Comparison of ENCODE assay signal across 9 cellular contexts in the genomic region with DNA sequence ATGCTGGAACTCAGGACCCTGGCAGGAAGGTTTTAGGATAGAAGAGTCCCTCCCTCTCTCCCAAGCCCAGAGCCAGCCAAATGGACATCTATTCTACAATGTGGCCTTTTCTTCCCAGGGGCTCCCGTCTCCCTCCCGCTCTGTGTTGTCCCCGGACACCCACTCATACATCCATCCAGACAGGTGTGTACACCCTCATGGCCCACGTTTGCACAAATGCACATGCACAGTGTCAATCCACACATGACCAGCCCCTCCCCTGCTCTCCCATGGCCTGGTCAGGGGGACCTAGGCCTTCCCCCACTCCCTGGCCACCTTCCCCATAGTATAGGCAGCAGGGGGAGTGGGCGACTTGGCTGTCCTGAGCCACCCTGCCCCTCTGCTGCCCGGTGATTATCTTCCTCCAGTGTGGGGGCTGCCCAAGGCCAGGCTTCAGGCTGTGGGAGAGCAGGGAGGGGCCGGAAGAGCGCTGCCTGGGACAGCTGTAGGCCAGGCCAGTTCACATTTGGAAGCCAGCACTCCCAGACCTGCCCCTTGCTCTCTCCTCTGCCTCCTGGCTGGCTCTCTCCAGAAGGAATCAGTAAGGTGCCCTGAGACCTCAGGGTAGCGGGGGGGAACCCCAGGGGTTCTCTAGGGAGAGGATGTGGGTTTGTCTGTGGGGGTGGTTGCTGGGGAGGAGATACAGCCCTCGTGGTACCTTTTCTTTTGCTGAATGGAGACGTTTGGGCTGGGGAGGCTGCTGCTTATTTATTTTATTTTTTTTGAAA. TPM values are rescaled to one million over a fixed set of nuclear protein-coding genes. Genes with fewer than 3 reads are reported as not detected.
A peak's percentile ranks its signal among the peaks of the same experiment; 100 is the strongest.
DNase-seq lines count a peak whose midpoint lies in the region; ATAC-seq and TF ChIP-seq lines count a peak whose summit lies in the region.
"Had no signal": no experiment of that assay in that cellular context is flagged by ENCODE, and none has a peak within 500 bp of the region (broad histone marks: within the 10 kb centered on the region; RNA-seq: fewer than 3 reads in every experiment).

No MANE protein-coding gene starts in this region.

- peak; percentile 46 for ATAC-seq in GM21737 (IDR thresholded peaks at IDR 0.05; ENCODE audit: unreplicated experiment)
- peak; percentile 89 for ATAC-seq in T-helper 17 cell
- no peak for ATAC-seq in gastrocnemius medialis

- H3K4me1 Mint-ChIP-seq in T-helper 17 cell (peaks cover 56% of the 10 kb centered on the region), HFFc6 (ENCODE audit: low read depth) (peaks cover 8% of the 10 kb centered on the region)

- no peak for TF ChIP-seq POLR2A in testis (IDR thresholded peaks at IDR 0.05)
- TF ChIP-seq POLR2A in gastrocnemius medialis (IDR thresholded peaks at IDR 0.05), result no peak

- DNase-seq in CD1c-positive myeloid dendritic cell (ENCODE audit: extremely low spot score) (peak; percentile 43), T-helper 17 cell (peak; percentile 64 to 77 (median 68)), testis (peak; percentile 71), HFFc6 (no peak), gastrocnemius medialis (no peak), 8988T (no peak)
- peak; percentile 79 for DNase-seq in effector CD4-positive, alpha-beta T cell

- H3K27ac Mint-ChIP-seq in T-helper 17 cell (peak overlapping the region; percentile 98), HFFc6 (no peak overlapping the region)

- in situ Hi-C loops in gastrocnemius medialis (cut with MboI; ENCODE audit: low sequenced_read_pairs in 4 of 4), result no loop called here

- intact Hi-C loops in testis (cut with DNase I; ENCODE audit: low total_unique reads) (no loop called here), gastrocnemius medialis (cut with DNase I; ENCODE audit: low total_unique reads) (no loop called here)

- H3K4me3 ChIP-seq in testis (peak overlapping the region in 1 of 2 donors; percentile 33), gastrocnemius medialis (no peak overlapping the region)

- H3K27me3 ChIP-seq in testis (no peaks in the 10 kb centered on the region), gastrocnemius medialis (no peaks in the 10 kb centered on the region)

- no peaks in the 10 kb centered on the region for H3K9me3 Mint-ChIP-seq in HFFc6

- H3K4me3 Mint-ChIP-seq in T-helper 17 cell (peak overlapping the region; percentile 97), HFFc6 (no peak overlapping the region)

- H3K36me3 Mint-ChIP-seq in T-helper 17 cell (ENCODE audit: low read depth), result peaks cover 2% of the 10 kb centered on the region
- no peaks in the 10 kb centered on the region for H3K36me3 Mint-ChIP-seq in HFFc6 (ENCODE audit: low read depth)

- no peaks in the 10 kb centered on the region for H3K9me3 ChIP-seq in T-helper 17 cell (ENCODE audit: control insufficient read depth, low read length, poor library complexity, severe bottlenecking)
- H3K9me3 ChIP-seq in testis, result no peaks in the 10 kb centered on the region
- H3K9me3 ChIP-seq in gastrocnemius medialis, result no peaks in the 10 kb centered on the region

- no peak for TF ChIP-seq CTCF in testis (IDR thresholded peaks at IDR 0.05)
- TF ChIP-seq CTCF in HFFc6 (IDR thresholded peaks at IDR 0.05), result no peak
- no peak for TF ChIP-seq CTCF in gastrocnemius medialis (IDR thresholded peaks at IDR 0.05 in 4 of 5, conservative IDR thresholded peaks at IDR 0.05 in 1 of 5)

- H3K27ac ChIP-seq in testis, result peak overlapping the region; percentile 60 to 87
- H3K27ac ChIP-seq in gastrocnemius medialis, result no peak overlapping the region

- H3K4me1 ChIP-seq in testis (peaks cover 92% of the 10 kb centered on the region), gastrocnemius medialis (no peaks in the 10 kb centered on the region)

- WGBS in testis, 2 donors, result 39 to 61% methylated on average over 8 to 11 of the region's 11 CpGs

- H3K36me3 ChIP-seq in testis (ENCODE audit: low read depth, missing control alignments) (no peaks in the 10 kb centered on the region), gastrocnemius medialis (no peaks in the 10 kb centered on the region)

- H3K27me3 Mint-ChIP-seq in T-helper 17 cell (no peaks in the 10 kb centered on the region), HFFc6 (ENCODE audit: insufficient read depth) (peaks cover 38% of the 10 kb centered on the region)

RNA-seq across cellular contexts. Expression of gene PTPN7, which starts 4.1 kb away (rescaled TPM):
- total RNA-seq in T-helper 17 cell, result 100 to 1,000 TPM in 1 of 2 donors, 10 to 100 TPM in 1; 97.5 to 101 TPM
- total RNA-seq in testis, result 100 to 1,000 TPM in 1 of 2 donors, 10 to 100 TPM in 1; 84.1 to 119 TPM
- polyA plus RNA-seq in testis (ENCODE audit: insufficient read depth, low read depth, low replicate concordance), result 43.0 TPM
- not detected for total RNA-seq in HFFc6 (2021; fragmentation: NEBNext Ultra II Directional; extraction: Animal tissue kit (Norgen Biotek cat#: 25700))
- under 1 TPM; 0.19 to 0.76 (median 0.49) TPM for total RNA-seq in gastrocnemius medialis
- total RNA-seq: SK-MEL-5 had no signal

RNA-seq across cellular contexts. Expression of gene ARL8A, which starts 19.9 kb away (rescaled TPM):
- total RNA-seq in T-helper 17 cell (10 to 100 TPM; 71.9 to 76.4 TPM), testis (10 to 100 TPM; 63.9 to 80.8 TPM), gastrocnemius medialis (10 to 100 TPM; 28.2 to 53.5 (median 49.8) TPM)
- 46.9 TPM for polyA plus RNA-seq in testis (ENCODE audit: insufficient read depth, low read depth, low replicate concordance)
- 10 to 100 TPM; 44.6 to 60.7 (median 48.6) TPM for total RNA-seq in HFFc6 (2021; fragmentation: NEBNext Ultra II Directional; extraction: Animal tissue kit (Norgen Biotek cat#: 25700))

RNA-seq across cellular contexts. Expression of gene LGR6, which starts 29.1 kb away (rescaled TPM):
- under 1 TPM; 0.13 to 0.25 TPM for total RNA-seq in T-helper 17 cell
- 1 to 10 TPM; 8.1 to 8.3 TPM for total RNA-seq in testis
- 18.4 TPM for polyA plus RNA-seq in testis (ENCODE audit: insufficient read depth, low read depth, low replicate concordance)
- total RNA-seq in HFFc6 (2021; fragmentation: NEBNext Ultra II Directional; extraction: Animal tissue kit (Norgen Biotek cat#: 25700)), result not detected
- under 1 TPM in 1 of 4 donors, not detected in 3; 0.15 TPM for total RNA-seq in gastrocnemius medialis
- total RNA-seq: SK-MEL-5 had no signal

RNA-seq across cellular contexts. Expression of gene GPR37L1, which starts 41.7 kb away (rescaled TPM):
- not detected for total RNA-seq in T-helper 17 cell
- 1 to 10 TPM in 1 of 2 donors, under 1 TPM in 1; 0.56 to 1.6 TPM for total RNA-seq in testis
- 0.42 TPM for polyA plus RNA-seq in testis (ENCODE audit: insufficient read depth, low read depth, low replicate concordance)
- not detected for total RNA-seq in HFFc6 (2021; fragmentation: NEBNext Ultra II Directional; extraction: Animal tissue kit (Norgen Biotek cat#: 25700))
- total RNA-seq in gastrocnemius medialis, result under 1 TPM in 2 of 4 donors, not detected in 2; 0.04 to 0.10 TPM
- total RNA-seq: SK-MEL-5 had no signal

Comparison
In these comparisons a context has a peak if more than half of its experiments do, and no peak if none do; other contexts are left out.
1. DNase-seq: peak in CD1c-positive myeloid dendritic cell (single experiment), T-helper 17 cell (3 of 3), effector CD4-positive, alpha-beta T cell (single experiment) and testis (single experiment); none in HFFc6 (single experiment), gastrocnemius medialis (0 of 2) and 8988T (single experiment).
2. ATAC-seq: peak in GM21737 (single experiment) and T-helper 17 cell (single experiment); none in gastrocnemius medialis (0 of 2).
3. H3K27ac ChIP-seq: peak in testis (2 of 2); none in gastrocnemius medialis (0 of 4).
4. RNA of gene PTPN7, which starts 4.1 kb away (total RNA-seq): 84.1 to 119 TPM in testis and 97.5 to 101 TPM in T-helper 17 cell; 0.19 to 0.76 TPM in gastrocnemius medialis and not detected in HFFc6; every median in the first group is over 10 times any median in the second.
5. RNA of gene LGR6, which starts 29.1 kb away (total RNA-seq): 8.1 to 8.3 TPM in testis; 0.13 to 0.25 TPM in T-helper 17 cell, 0.15 TPM in gastrocnemius medialis and not detected in HFFc6; every median in the first group is over 4 times any median in the second.